ENCODE assay signal across 22 cellular contexts in the genomic region with DNA sequence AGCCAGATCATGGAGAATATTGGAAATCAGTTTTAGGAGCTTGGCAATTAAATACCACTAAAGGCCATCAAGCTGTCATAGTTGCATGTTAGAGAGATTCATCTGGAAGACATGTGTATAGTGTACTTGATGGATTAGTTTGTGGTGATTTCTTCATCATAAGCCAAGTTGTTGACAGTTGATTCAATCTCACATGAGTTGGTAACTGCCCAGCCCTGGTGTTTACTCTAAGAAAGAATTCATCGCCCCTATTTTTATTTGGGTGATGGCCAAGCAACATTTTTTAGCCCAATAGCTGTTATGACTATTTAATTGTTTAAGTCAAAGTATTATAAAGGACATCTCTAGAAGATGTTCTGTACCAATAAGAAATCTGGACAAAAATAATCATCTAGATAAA.
"Had no signal": no experiment of that assay in that cellular context is flagged by ENCODE, and none has a peak within 500 bp of the region (broad histone marks: within the 10 kb centered on the region; RNA-seq: fewer than 3 reads in every experiment).

No MANE protein-coding gene starts in this region.

- H3K4me3 ChIP-seq: gastroesophageal sphincter, heart left ventricle, mucosa of descending colon, neural progenitor cell, right lobe of liver, smooth muscle cell, suprapubic skin, transverse colon, vagina had no signal

- H3K27ac Mint-ChIP-seq: activated naive CD4-positive, alpha-beta T cell treated with anti-CD3 and anti-CD28 coated beads, Interleukin-2, amount 50 U/mL, for 24 hours; activated T-cell treated with anti-CD3 and anti-CD28 coated beads, Interleukin-2, amount 50 U/mL, for 72 hours; dendritic cell treated with granulocyte-macrophage colony-stimulating factor and Interleukin-4, amounts not matched to agents 40 ng/mL and 50 ng/mL, for 4 days; naive thymus-derived CD4-positive, alpha-beta T cell; neural progenitor cell; stimulated activated naive CD8-positive, alpha-beta T cell treated with anti-CD3 and anti-CD28 coated beads, Interleukin-15, amount 100 ng/mL, for 72 hours had no signal

- ATAC-seq: activated CD4-positive, CD25-positive, alpha-beta regulatory T cell treated with anti-CD3 and anti-CD28 coated beads, Interleukin-2, amount 50 U/mL, for 24 hours; activated T-cell treated with anti-CD3 and anti-CD28 coated beads, Interleukin-2, amount 50 U/mL, for 72 hours; gastroesophageal sphincter; heart left ventricle; left ventricle myocardium superior; mucosa of descending colon; naive thymus-derived CD4-positive, alpha-beta T cell; right lobe of liver; stimulated activated naive CD8-positive, alpha-beta T cell treated with anti-CD3 and anti-CD28 coated beads, Interleukin-15, amount 100 ng/mL, for 72 hours had no signal

- H3K27me3 ChIP-seq: gastroesophageal sphincter, heart left ventricle, neural progenitor cell, right lobe of liver, suprapubic skin, transverse colon, vagina had no signal

- H3K9me3 Mint-ChIP-seq: activated naive CD4-positive, alpha-beta T cell treated with anti-CD3 and anti-CD28 coated beads, Interleukin-2, amount 50 U/mL, for 24 hours; neural progenitor cell; stimulated activated naive CD8-positive, alpha-beta T cell treated with anti-CD3 and anti-CD28 coated beads, Interleukin-15, amount 100 ng/mL, for 72 hours had no signal

- H3K36me3 Mint-ChIP-seq: activated naive CD4-positive, alpha-beta T cell treated with anti-CD3 and anti-CD28 coated beads, Interleukin-2, amount 50 U/mL, for 24 hours; neural progenitor cell had no signal

- H3K4me3 Mint-ChIP-seq: activated naive CD4-positive, alpha-beta T cell treated with anti-CD3 and anti-CD28 coated beads, Interleukin-2, amount 50 U/mL, for 24 hours; activated T-cell treated with anti-CD3 and anti-CD28 coated beads, Interleukin-2, amount 50 U/mL, for 72 hours; dendritic cell treated with granulocyte-macrophage colony-stimulating factor and Interleukin-4, amounts not matched to agents 40 ng/mL and 50 ng/mL, for 4 days; naive thymus-derived CD4-positive, alpha-beta T cell; neural progenitor cell; stimulated activated naive CD8-positive, alpha-beta T cell treated with anti-CD3 and anti-CD28 coated beads, Interleukin-15, amount 100 ng/mL, for 72 hours had no signal

- H3K27ac ChIP-seq: gastroesophageal sphincter, heart left ventricle, neural progenitor cell, right lobe of liver, suprapubic skin, transverse colon, vagina had no signal

- FAIRE-seq: endothelial cell of umbilical vein had no signal

- H2AFZ ChIP-seq: neural progenitor cell had no signal

- H3K9me3 ChIP-seq: gastroesophageal sphincter, right lobe of liver, suprapubic skin, transverse colon, vagina had no signal

- H3K4me1 Mint-ChIP-seq: activated naive CD4-positive, alpha-beta T cell treated with anti-CD3 and anti-CD28 coated beads, Interleukin-2, amount 50 U/mL, for 24 hours; naive thymus-derived CD4-positive, alpha-beta T cell; neural progenitor cell; stimulated activated naive CD8-positive, alpha-beta T cell treated with anti-CD3 and anti-CD28 coated beads, Interleukin-15, amount 100 ng/mL, for 72 hours had no signal

- DNase-seq: activated gamma-delta T cell; activated T-cell treated with anti-CD3 and anti-CD28 coated beads, Interleukin-2, amount 50 U/mL, for 72 hours; effector memory CD4-positive, alpha-beta T cell; heart left ventricle; kidney glomerular epithelial cell; left ventricle myocardium superior; mesenchymal stem cell; mucosa of descending colon; naive thymus-derived CD4-positive, alpha-beta T cell; right lobe of liver; stimulated activated CD4-positive, alpha-beta T cell treated with anti-CD3 and anti-CD28 coated beads, Interleukin-4, amount 100 ng/mL, for 1 hour; stimulated activated naive CD8-positive, alpha-beta T cell treated with anti-CD3 and anti-CD28 coated beads, Interleukin-15, amount 100 ng/mL, for 72 hours; transverse colon had no signal

- H3K4me1 ChIP-seq: gastroesophageal sphincter, heart left ventricle, neural progenitor cell, right lobe of liver, suprapubic skin, transverse colon, vagina had no signal

- H3K4me2 ChIP-seq: neural progenitor cell, smooth muscle cell had no signal

- H3K36me3 ChIP-seq: gastroesophageal sphincter, heart left ventricle, neural progenitor cell, right lobe of liver, suprapubic skin, transverse colon, vagina had no signal

- H3K27me3 Mint-ChIP-seq: activated naive CD4-positive, alpha-beta T cell treated with anti-CD3 and anti-CD28 coated beads, Interleukin-2, amount 50 U/mL, for 24 hours; dendritic cell treated with granulocyte-macrophage colony-stimulating factor and Interleukin-4, amounts not matched to agents 40 ng/mL and 50 ng/mL, for 4 days; naive thymus-derived CD4-positive, alpha-beta T cell; stimulated activated naive CD8-positive, alpha-beta T cell treated with anti-CD3 and anti-CD28 coated beads, Interleukin-15, amount 100 ng/mL, for 72 hours had no signal

- H3K9ac ChIP-seq: neural progenitor cell had no signal
